In genomic region chr2:174145827-174146226, GRCh38 we compare ENCODE assay signal across 14 cellular contexts.
A peak's percentile ranks its signal among the peaks of the same experiment; 100 is the strongest.
DNase-seq lines count a peak whose midpoint lies in the region; ATAC-seq and TF ChIP-seq lines count a peak whose summit lies in the region.
"Had no signal": no experiment of that assay in that cellular context is flagged by ENCODE, and none has a peak within 500 bp of the region (broad histone marks: within the 10 kb centered on the region; RNA-seq: fewer than 3 reads in every experiment).

No MANE protein-coding gene starts in this region.

- no peak for TF ChIP-seq POLR2A in HCT116 (IDR thresholded peaks at IDR 0.05; ENCODE audit: borderline replicate concordance, extremely low read depth, insufficient read depth, insufficient read length)

- CTCF ChIA-PET in HCT116 (lab: Charles Lee) = interaction anchor here (1.0 to 1.3 kb wide), 4 partner anchors 9 to 25 kb away, joined by 3 to 4 read pairs (median 4); no protein-coding TSS in a partner anchor

- RAD21 ChIA-PET in HCT116 (lab: Charles Lee; ENCODE audit: low non-redundant PET in 1 of 2, low total read pairs in 2 of 2, uncharacterized antibody in 2 of 2, unreplicated experiment in 2 of 2) = no interaction called here

- H3K4me3 ChIP-seq in HCT116 (replicated peaks in 1 of 2; ENCODE audit: low read depth in 1 of 2, low read length in 2 of 2) = no peak overlapping the region
- no peak overlapping the region for H3K4me3 ChIP-seq in hepatocyte
- H3K4me3 ChIP-seq: thoracic aorta had no signal

- H3K4me2 ChIP-seq in HCT116 (ENCODE audit: low read length) = no peak overlapping the region
- no peak overlapping the region for H3K4me2 ChIP-seq in hepatocyte

- no peaks in the 10 kb centered on the region for H3K4me1 ChIP-seq in HCT116 (ENCODE audit: control insufficient read depth in 1 of 2, insufficient read depth in 2 of 2, low read length in 2 of 2)
- H3K4me1 ChIP-seq in hepatocyte (ENCODE audit: insufficient read depth) = no peaks in the 10 kb centered on the region

- peak; percentile 11 for DNase-seq in EH (ENCODE audit: low read depth)
- DNase-seq in HCT116 (ENCODE audit: low read depth, low spot score) = no peak
- peak; percentile 21 for DNase-seq in RKO (ENCODE audit: low spot score)
- DNase-seq in hepatocyte (ENCODE audit: low spot score) = peak; percentile 14
- no peak for DNase-seq in GOT3 (lab: John Stamatoyannopoulos, UW)
- DNase-seq: activated CD8-positive, alpha-beta memory T cell treated with anti-CD3 and anti-CD28 coated beads for 24 hours; CD4-positive, alpha-beta memory T cell; effector memory CD8-positive, alpha-beta T cell; NCI-H510A had no signal

- H3K9me2 ChIP-seq in HCT116 (ENCODE audit: insufficient read depth) = no peaks in the 10 kb centered on the region
- no peaks in the 10 kb centered on the region for H3K9me2 ChIP-seq in hepatocyte (replicated peaks; ENCODE audit: insufficient read depth)

- ATAC-seq in HCT116 (peak; percentile 75), GM18520 (IDR thresholded peaks at IDR 0.05; ENCODE audit: unreplicated experiment) (no peak), GM19023 (IDR thresholded peaks at IDR 0.05; ENCODE audit: unreplicated experiment) (no peak), HG02588 (IDR thresholded peaks at IDR 0.05; ENCODE audit: unreplicated experiment) (no peak)
- ATAC-seq: effector memory CD8-positive, alpha-beta T cell; sciatic nerve had no signal

- H3K9ac ChIP-seq in HCT116 (ENCODE audit: low read length) = no peak overlapping the region

- H3K36me3 ChIP-seq in HCT116 (ENCODE audit: control insufficient read depth in 1 of 2, insufficient read depth in 2 of 2, low read length in 2 of 2) = no peaks in the 10 kb centered on the region
- no peaks in the 10 kb centered on the region for H3K36me3 ChIP-seq in hepatocyte (replicated peaks; ENCODE audit: insufficient read depth, low read depth)
- H3K36me3 ChIP-seq: thoracic aorta had no signal

- H4K20me1 ChIP-seq in HCT116 (ENCODE audit: insufficient read depth) (no peaks in the 10 kb centered on the region), hepatocyte (ENCODE audit: insufficient read depth, poor library complexity, severe bottlenecking) (no peaks in the 10 kb centered on the region)

- WGBS in hepatocyte (ENCODE audit: low lambda C conversion rate, missing lambda C conversion rate) = 45% methylated on average over 2 of the region's 2 CpGs

- H3K9me3 ChIP-seq in HCT116 (ENCODE audit: control insufficient read depth in 1 of 2, insufficient read depth in 1 of 2, low read depth in 1 of 2, low read length in 2 of 2) (no peaks in the 10 kb centered on the region), hepatocyte (ENCODE audit: low read depth) (no peaks in the 10 kb centered on the region)
- H3K9me3 ChIP-seq: thoracic aorta had no signal

- H3K79me2 ChIP-seq in HCT116 (ENCODE audit: insufficient read depth, low read length) = peaks cover 87% of the 10 kb centered on the region
- peaks cover 50% of the 10 kb centered on the region for H3K79me2 ChIP-seq in hepatocyte

- TF ChIP-seq CTCF in HCT116 (IDR thresholded peaks at IDR 0.05 in 2 of 3, conservative IDR thresholded peaks at IDR 0.05 in 1 of 3; ENCODE audit: borderline replicate concordance in 1 of 3, insufficient read depth in 1 of 3, low read depth in 2 of 3, low read length in 2 of 3) (peak in 2 of 3 experiments; percentile 7 to 39; a peak in 1 of 6 replicates), hepatocyte (IDR thresholded peaks at IDR 0.05; ENCODE audit: poor library complexity) (peak; percentile 14)

- H3K27me3 ChIP-seq in HCT116 (ENCODE audit: insufficient read depth, low read length) (no peaks in the 10 kb centered on the region), hepatocyte (no peaks in the 10 kb centered on the region)

- POLR2A ChIA-PET in HCT116 (lab: Charles Lee) = no interaction called here

- H3K27ac ChIP-seq in HCT116 (ENCODE audit: low read depth, low read length) (no peak overlapping the region), hepatocyte (no peak overlapping the region)
- H3K27ac ChIP-seq: thoracic aorta had no signal

- intact Hi-C loops in HCT116 (cut with micrococcal nuclease) = no loop called here

- TF ChIP-seq RAD21 in HCT116 (IDR thresholded peaks at IDR 0.05; ENCODE audit: low read depth) = no peak

- BruUV-seq in HCT116 (replicated peaks; lab: Mats Ljungman, UMichigan) = no TSS peak

- no peak overlapping the region for H2AFZ ChIP-seq in HCT116 (ENCODE audit: low read depth, low read length, poor library complexity, severe bottlenecking)
- no peak overlapping the region for H2AFZ ChIP-seq in hepatocyte

TF ChIP-seq in HCT116, 20 proteins besides CTCF, POLR2A, EP300 and RAD21:
- TF ChIP-seq SIN3A (IDR thresholded peaks at IDR 0.05; ENCODE audit: low read depth) (no peak), CEBPB (IDR thresholded peaks at IDR 0.05; ENCODE audit: low read depth) (peak; percentile 80)

Comparison
In these comparisons a context has a peak if more than half of its experiments do, and no peak if none do; other contexts are left out.
1. DNase-seq: peak in EH (single experiment), RKO (single experiment) and hepatocyte (single experiment); none in HCT116 (single experiment) and GOT3 (single experiment).